17 cellular contexts compared by ENCODE assay signal in genomic region chr2:61702088-61702467, GRCh38.
DNase-seq lines count a peak whose midpoint lies in the region; ATAC-seq, FAIRE-seq and TF ChIP-seq lines count a peak whose summit lies in the region.
"Had no signal": no experiment of that assay in that cellular context is flagged by ENCODE, and none has a peak within 500 bp of the region (broad histone marks: within the 10 kb centered on the region; RNA-seq: fewer than 3 reads in every experiment).

No MANE protein-coding gene starts in this region.

- in situ Hi-C loops in HepG2 (cut with HindIII; ENCODE audit: extremely low pct_ligation_motif_present, low pct_unique_long_range_greater_than_20kb), result no loop called here
- in situ Hi-C loops in K562 (cut with MboI), result no loop called here
- in situ Hi-C loops in G401 (cut with HindIII; ENCODE audit: low sequenced_read_pairs), result no loop called here

- H3K4me1 ChIP-seq in HepG2 (ENCODE audit: insufficient read depth, low read length), result no peaks in the 10 kb centered on the region
- H3K4me1 ChIP-seq in right lobe of liver, result peaks cover 0 to 7% (median 3%) of the 10 kb centered on the region in 4 donors
- H3K4me1 ChIP-seq in K562 (replicated peaks in 1 of 2; ENCODE audit: control insufficient read depth in 2 of 2, insufficient read depth in 2 of 2, low read length in 2 of 2), result no peaks in the 10 kb centered on the region
- H3K4me1 ChIP-seq in subcutaneous abdominal adipose tissue (ENCODE audit: control insufficient read depth in 5 of 5, insufficient read depth in 5 of 5, low read length in 5 of 5), result peaks cover 0 to 14% (median 0%) of the 10 kb centered on the region in 5 donors

- TF ChIP-seq CTCF in HepG2 (CRISPR knock-in tag; IDR thresholded peaks at IDR 0.05) (no peak), right lobe of liver (IDR thresholded peaks at IDR 0.05) (no peak), K562 (IDR thresholded peaks at IDR 0.05 in 2 of 3, conservative IDR thresholded peaks at IDR 0.05 in 1 of 3; ENCODE audit: insufficient read depth in 2 of 3, low read depth in 1 of 3, low read length in 3 of 3) (no peak)

- no peak overlapping the region for H3K4me2 ChIP-seq in HepG2 (ENCODE audit: low read depth, low read length)
- H3K4me2 ChIP-seq in K562 (ENCODE audit: insufficient read depth, low read length), result no peak overlapping the region

- TF ChIP-seq RAD21 in HepG2 (CRISPR knock-in tag; IDR thresholded peaks at IDR 0.05), result no peak
- TF ChIP-seq RAD21 in K562 (CRISPR knock-in tag; conservative IDR thresholded peaks at IDR 0.05 in 1 of 2, IDR thresholded peaks at IDR 0.05 in 1 of 2), result no peak

- no peak overlapping the region for H3K4me3 ChIP-seq in HepG2 (replicated peaks in 1 of 3; ENCODE audit: insufficient read depth in 1 of 3, low read depth in 2 of 3, low read length in 3 of 3)
- H3K4me3 ChIP-seq in right lobe of liver, result no peak overlapping the region
- H3K4me3 ChIP-seq in K562, result no peak overlapping the region
- H3K4me3 ChIP-seq in subcutaneous abdominal adipose tissue (ENCODE audit: low read depth in 1 of 5, low read length in 5 of 5), result no peak overlapping the region
- H3K4me3 ChIP-seq: GM23248 had no signal

- H3K9me3 ChIP-seq in HepG2 (ENCODE audit: low read length), result no peaks in the 10 kb centered on the region
- H3K9me3 ChIP-seq in right lobe of liver, result no peaks in the 10 kb centered on the region
- H3K9me3 ChIP-seq in K562 (replicated peaks; ENCODE audit: control insufficient read depth, insufficient read depth, low read depth, low read length), result no peaks in the 10 kb centered on the region
- peaks cover 0 to 4% (median 0%) of the 10 kb centered on the region in 5 donors for H3K9me3 ChIP-seq in subcutaneous abdominal adipose tissue (ENCODE audit: control insufficient read depth in 5 of 5, low read length in 5 of 5)

- H3K36me3 ChIP-seq in HepG2 (replicated peaks in 1 of 2; ENCODE audit: control insufficient read depth in 1 of 2, insufficient read depth in 2 of 2, low read length in 2 of 2), result no peaks in the 10 kb centered on the region
- H3K36me3 ChIP-seq in right lobe of liver, result no peaks in the 10 kb centered on the region
- H3K36me3 ChIP-seq in K562 (ENCODE audit: control insufficient read depth, insufficient read depth, low read length), result no peaks in the 10 kb centered on the region
- H3K36me3 ChIP-seq in subcutaneous abdominal adipose tissue (ENCODE audit: control insufficient read depth in 5 of 5, insufficient read depth in 5 of 5, low read length in 5 of 5), result no peaks in the 10 kb centered on the region

- POLR2A ChIA-PET in HepG2 (lab: Yijun Ruan, JAX), result interaction anchor here (1.5 kb wide), 1 partner anchor 164 kb away, joined by 3 read pairs; the partner anchor contains the start of gene XPO1
- POLR2A ChIA-PET in K562 (lab: Yijun Ruan, JAX), result interaction anchor here (1.0 to 1.1 kb wide), 2 partner anchors 9 kb away, joined by 3 read pairs; no protein-coding TSS in a partner anchor

- intact Hi-C loops in HepG2 (cut with micrococcal nuclease; ENCODE audit: unreplicated experiment) (no loop called here), right lobe of liver (cut with DNase I) (no loop called here), K562 (cut with micrococcal nuclease) (no loop called here)

- CTCF ChIA-PET in HepG2 (lab: Yijun Ruan, JAX; ENCODE audit: low intra/inter-chr PET ratio, low total read pairs) (no interaction called here), K562 (lab: Yijun Ruan, JAX; ENCODE audit: low intra/inter-chr PET ratio) (no interaction called here)

- DNase-seq in HepG2 (ENCODE audit: low spot score) (no peak), right lobe of liver (no peak), K562 (ENCODE audit: extremely low read depth in 1 of 4, low spot score in 3 of 4) (no peak), G401 (ENCODE audit: low spot score) (no peak)
- DNase-seq: C1 segment of cervical spinal cord; Calu3; CD4-positive, alpha-beta memory T cell; COR-L47; DMS53; DMS79 treated with DMSO at 0.1 percent for 48 hours; GM23248; H7; HCEC 1CT had no signal

- TF ChIP-seq EP300 in HepG2 (IDR thresholded peaks at IDR 0.05; ENCODE audit: low read depth in 2 of 2, low read length in 2 of 2) (no peak), HepG2 (CRISPR knock-in tag; IDR thresholded peaks at IDR 0.05; ENCODE audit: borderline replicate concordance) (no peak), K562 (IDR thresholded peaks at IDR 0.05; ENCODE audit: low read length) (no peak)

- FAIRE-seq in HepG2 (lab: Jason Lieb, UNC) (no peak), K562 (lab: Jason Lieb, UNC) (no peak)
- FAIRE-seq: GM12892, H1 had no signal

- no TSS peak for BruUV-seq in HepG2 (replicated peaks; lab: Mats Ljungman, UMichigan)
- BruUV-seq in K562 (replicated peaks; lab: Mats Ljungman, UMichigan), result no TSS peak

- ATAC-seq in HepG2 (no peak), right lobe of liver (no peak), K562 (no peak), HG03460 (IDR thresholded peaks at IDR 0.05; ENCODE audit: unreplicated experiment) (no peak)

- no peaks in the 10 kb centered on the region for H4K20me1 ChIP-seq in HepG2 (ENCODE audit: insufficient read depth, low read length)
- H4K20me1 ChIP-seq in K562 (replicated peaks; ENCODE audit: control insufficient read depth, insufficient read depth, low read length), result no peaks in the 10 kb centered on the region

- no peaks in the 10 kb centered on the region; a peak in 3 of 5 replicates for H3K27me3 ChIP-seq in HepG2 (ENCODE audit: control insufficient read depth in 1 of 2, insufficient read depth in 2 of 2, low read length in 2 of 2)
- no peaks in the 10 kb centered on the region for H3K27me3 ChIP-seq in right lobe of liver
- no peaks in the 10 kb centered on the region for H3K27me3 ChIP-seq in K562 (ENCODE audit: control insufficient read depth in 2 of 2, insufficient read depth in 2 of 2, low read length in 2 of 2)
- H3K27me3 ChIP-seq in subcutaneous abdominal adipose tissue (ENCODE audit: control insufficient read depth in 5 of 5, insufficient read depth in 4 of 5, low read length in 5 of 5), result no peaks in the 10 kb centered on the region

- no peak overlapping the region for H3K27ac ChIP-seq in HepG2 (ENCODE audit: extremely low read length, insufficient read depth, low read length)
- peak overlapping the region in 1 of 3 donors; percentile 29 for H3K27ac ChIP-seq in right lobe of liver
- no peak overlapping the region for H3K27ac ChIP-seq in K562 (ENCODE audit: extremely low read depth, low read depth, low read length)
- H3K27ac ChIP-seq in subcutaneous abdominal adipose tissue (ENCODE audit: low read depth, low read length), result peak overlapping the region; percentile 33
- H3K27ac ChIP-seq: GM23248 had no signal

- H2AFZ ChIP-seq in HepG2 (ENCODE audit: low read length), result no peak overlapping the region
- H2AFZ ChIP-seq in K562 (ENCODE audit: low read depth, low read length), result no peak overlapping the region
- H2AFZ ChIP-seq: GM23248 had no signal

- H3K9ac ChIP-seq in HepG2 (ENCODE audit: insufficient read depth, low read depth, low read length), result no peak overlapping the region
- H3K9ac ChIP-seq in K562 (ENCODE audit: insufficient read depth in 1 of 2, low read depth in 2 of 2, low read length in 2 of 2), result no peak overlapping the region
- H3K9ac ChIP-seq in subcutaneous abdominal adipose tissue (ENCODE audit: low read length in 5 of 5), result no peak overlapping the region
- H3K9ac ChIP-seq: GM23248 had no signal

- TF ChIP-seq POLR2A in HepG2 (IDR thresholded peaks at IDR 0.05; ENCODE audit: insufficient read depth in 1 of 2, low read depth in 2 of 2, low read length in 2 of 2), result no peak
- TF ChIP-seq POLR2A in right lobe of liver (IDR thresholded peaks at IDR 0.05), result no peak
- no peak for TF ChIP-seq POLR2A in K562 (conservative IDR thresholded peaks at IDR 0.05)

- no peaks in the 10 kb centered on the region for H3K79me2 ChIP-seq in HepG2 (ENCODE audit: insufficient read depth, low read length)
- no peaks in the 10 kb centered on the region for H3K79me2 ChIP-seq in K562 (ENCODE audit: control insufficient read depth, insufficient read depth, low read length)

- 23% methylated on average over 2 of the region's 2 CpGs for WGBS in HepG2 (ENCODE audit: low lambda C conversion rate)
- 22% methylated on average over 2 of the region's 2 CpGs for WGBS in right lobe of liver (ENCODE audit: insufficient coverage, low coverage, low lambda C conversion rate, missing lambda C conversion rate)
- 15% methylated on average over 2 of the region's 2 CpGs for WGBS in K562 (ENCODE audit: insufficient coverage, low coverage, missing lambda C conversion rate)

- H3K9me1 ChIP-seq in K562 (ENCODE audit: control insufficient read depth, insufficient read depth, low read length), result no peaks in the 10 kb centered on the region

TF ChIP-seq in K562, 482 proteins besides CTCF, POLR2A, EP300 and RAD21:
- TF ChIP-seq KLF10 (CRISPR knock-in tag; IDR thresholded peaks at IDR 0.05) (no peak), CEBPB (tag; IDR thresholded peaks at IDR 0.05) (peak; percentile 42), SREBF1 (IDR thresholded peaks at IDR 0.05; ENCODE audit: borderline replicate concordance, low read depth, low read length) (no peak), UBTF (IDR thresholded peaks at IDR 0.05; ENCODE audit: borderline replicate concordance in 1 of 2, low read depth in 2 of 2, low read length in 2 of 2) (no peak)
TF ChIP-seq in K562: peak in this region for 1.

Comparison
In these comparisons a context has a peak if more than half of its experiments do, and no peak if none do; other contexts are left out.
1. Of the 241 proteins assayed by ChIP-seq in both HepG2 and K562: peak only in HepG2: none; only in K562: none; in both: CEBPB; in neither: 240.